26 cellular contexts compared by ENCODE assay signal in genomic region chr11:41784513-41785335, GRCh38.
DNase-seq lines count a peak whose midpoint lies in the region; ATAC-seq and TF ChIP-seq lines count a peak whose summit lies in the region.
"Had no signal": no experiment of that assay in that cellular context is flagged by ENCODE, and none has a peak within 500 bp of the region (broad histone marks: within the 10 kb centered on the region; RNA-seq: fewer than 3 reads in every experiment).

No MANE protein-coding gene starts in this region.

- intact Hi-C loops in PC-9 (cut with micrococcal nuclease; ENCODE audit: unreplicated experiment), result no loop called here

- H3K27ac ChIP-seq in GM23338 (ENCODE audit: low read depth) (no peak overlapping the region), PC-9 (peak overlapping the region; percentile 45), trophoblast cell (ENCODE audit: low read depth, low read length) (no peak overlapping the region)
- H3K27ac ChIP-seq: parathyroid adenoma, SJCRH30, tibial nerve had no signal

- H3K27me3 ChIP-seq in GM23338 (ENCODE audit: insufficient read depth) (no peaks in the 10 kb centered on the region), PC-9 (ENCODE audit: insufficient read depth, low read depth) (no peaks in the 10 kb centered on the region), trophoblast cell (ENCODE audit: insufficient read depth, low read length) (no peaks in the 10 kb centered on the region)
- H3K27me3 ChIP-seq: SJCRH30, tibial nerve had no signal

- H2BK5ac ChIP-seq in trophoblast cell (ENCODE audit: low read depth, low read length, poor library complexity), result no peak overlapping the region

- no peak overlapping the region for H3K23ac ChIP-seq in trophoblast cell (ENCODE audit: low read length)

- no peak overlapping the region for H3K4ac ChIP-seq in trophoblast cell (ENCODE audit: low read depth, low read length)

- H3K79me2 ChIP-seq in GM23338 (replicated peaks; ENCODE audit: insufficient read depth), result no peaks in the 10 kb centered on the region
- H3K79me2 ChIP-seq in PC-9 (ENCODE audit: low read depth), result no peaks in the 10 kb centered on the region
- H3K79me2 ChIP-seq in trophoblast cell (ENCODE audit: control insufficient read depth, insufficient read depth, low read length, poor library complexity), result no peaks in the 10 kb centered on the region
- H3K79me2 ChIP-seq: parathyroid adenoma had no signal

- CTCF ChIA-PET in PC-9 (lab: Charles Lee), result interaction anchor here (0.6 kb wide), 2 partner anchors 50 to 170 kb away, joined by 3 to 4 read pairs; no protein-coding TSS in a partner anchor

- no peaks in the 10 kb centered on the region for H4K20me1 ChIP-seq in GM23338 (replicated peaks; ENCODE audit: insufficient read depth)
- H4K20me1 ChIP-seq in PC-9 (ENCODE audit: insufficient read depth), result no peaks in the 10 kb centered on the region

- H3K4me2 ChIP-seq in GM23338 (no peak overlapping the region), PC-9 (peak overlapping the region; percentile 27; the same call in 1 of the 2 replicates), trophoblast cell (ENCODE audit: low read length) (no peak overlapping the region)

- H3K4me1 ChIP-seq in GM23338 (ENCODE audit: insufficient read depth), result peaks cover 11% of the 10 kb centered on the region; the same call in 1 of the 2 replicates
- peaks cover 23% of the 10 kb centered on the region for H3K4me1 ChIP-seq in PC-9 (replicated peaks; ENCODE audit: insufficient read depth)
- peaks cover 0 to 4% of the 10 kb centered on the region in 2 experiments for H3K4me1 ChIP-seq in trophoblast cell (ENCODE audit: control insufficient read depth in 1 of 2, insufficient read depth in 2 of 2, low read length in 2 of 2)
- H3K4me1 ChIP-seq: parathyroid adenoma, SJCRH30, tibial nerve had no signal

- peaks cover 3% of the 10 kb centered on the region; the same call in 1 of the 3 replicates for H3K4me1 Mint-ChIP-seq in GM23338
- H3K4me1 Mint-ChIP-seq in nephron progenitor cell, result peaks cover 26% of the 10 kb centered on the region
- H3K4me1 Mint-ChIP-seq: naive thymus-derived CD4-positive, alpha-beta T cell had no signal

- H3F3A ChIP-seq in GM23338 (replicated peaks; ENCODE audit: low read depth), result no peaks in the 10 kb centered on the region
- H3F3A ChIP-seq in PC-9 (ENCODE audit: insufficient read depth, low read depth), result peaks cover 11% of the 10 kb centered on the region; the same call in 1 of the 2 replicates

- H3K4me3 ChIP-seq in GM23338 (no peak overlapping the region), PC-9 (no peak overlapping the region), epithelial cell of esophagus (ENCODE audit: low read length) (no peak overlapping the region), trophoblast cell (ENCODE audit: low read depth, low read length) (no peak overlapping the region)
- H3K4me3 ChIP-seq: lung, SJCRH30, tibial nerve had no signal

- H4K91ac ChIP-seq in trophoblast cell (ENCODE audit: low read depth, low read length), result no peak overlapping the region

- DNase-seq in GM23338 (ENCODE audit: low spot score) (no peak), PC-9 (peak; percentile 19 to 86), epithelial cell of esophagus (ENCODE audit: low read depth) (peak; percentile 93), trophoblast cell (no peak), HUDEP-2 (lab: John Stamatoyannopoulos, UW; ENCODE audit: unreplicated experiment in 76 of 76) (no peak), KG1 (lab: John Stamatoyannopoulos, UW) (no peak), nephron progenitor cell (no peak)
- DNase-seq: activated CD4-positive, alpha-beta T cell treated with anti-CD3 and anti-CD28 coated beads, Interleukin-2, amount 50 U/mL, for 48 hours; activated naive CD4-positive, alpha-beta T cell; activated T-cell treated with anti-CD3 and anti-CD28 coated beads, Interleukin-2, amount 50 U/mL, for 1 hour; amygdala; cerebellar nuclear complex; effector memory CD8-positive, alpha-beta T cell; H7; naive thymus-derived CD4-positive, alpha-beta T cell; NCI-H1048; NCI-H2081; NCI-H510A; SJCRH30; T-helper 2 cell had no signal

- H3K9me3 ChIP-seq in PC-9 (ENCODE audit: insufficient read depth, low read depth) (peaks cover 5% of the 10 kb centered on the region; the same call in 1 of the 2 replicates), trophoblast cell (ENCODE audit: insufficient read depth, low read depth, low read length) (no peaks in the 10 kb centered on the region)
- H3K9me3 ChIP-seq: SJCRH30 had no signal

- no peak for TF ChIP-seq CTCF in GM23338 (conservative IDR thresholded peaks at IDR 0.05; ENCODE audit: low read depth in 2 of 2)
- TF ChIP-seq CTCF in PC-9 (conservative IDR thresholded peaks at IDR 0.05), result no peak
- TF ChIP-seq CTCF in epithelial cell of esophagus (IDR thresholded peaks at IDR 0.05; ENCODE audit: insufficient read depth, low read depth, low read length, missing control alignments), result no peak
- no peak for TF ChIP-seq CTCF in nephron progenitor cell (IDR thresholded peaks at IDR 0.05)

- H4K8ac ChIP-seq in trophoblast cell (ENCODE audit: low read depth, low read length), result no peak overlapping the region

- H3K27ac Mint-ChIP-seq in GM23338, result no peak overlapping the region
- H3K27ac Mint-ChIP-seq in nephron progenitor cell, result no peak overlapping the region
- H3K27ac Mint-ChIP-seq: effector memory CD8-positive, alpha-beta T cell; naive thymus-derived CD4-positive, alpha-beta T cell; stimulated activated naive CD8-positive, alpha-beta T cell treated with anti-CD3 and anti-CD28 coated beads, Interleukin-15, Interleukin-2, amounts not matched to agents 100 ng/mL and 50 ng/mL, for 24 hours; WTC11 had no signal

- no TSS peak for BruUV-seq in PC-9 (replicated peaks; lab: Mats Ljungman, UMichigan)

- H3K36me3 Mint-ChIP-seq in GM23338 (ENCODE audit: low read depth) (peaks cover 10% of the 10 kb centered on the region), nephron progenitor cell (ENCODE audit: low read depth) (no peaks in the 10 kb centered on the region)
- H3K36me3 Mint-ChIP-seq: naive thymus-derived CD4-positive, alpha-beta T cell had no signal

- WGBS in trophoblast cell (ENCODE audit: extremely low coverage, insufficient coverage, insufficient read length), result no CpG with 5 or more reads among the region's 3 CpGs

- H3K4me3 Mint-ChIP-seq in GM23338, result no peak overlapping the region
- no peak overlapping the region for H3K4me3 Mint-ChIP-seq in nephron progenitor cell
- H3K4me3 Mint-ChIP-seq: effector memory CD8-positive, alpha-beta T cell; naive thymus-derived CD4-positive, alpha-beta T cell; stimulated activated naive CD8-positive, alpha-beta T cell treated with anti-CD3 and anti-CD28 coated beads, Interleukin-15, Interleukin-2, amounts not matched to agents 100 ng/mL and 50 ng/mL, for 24 hours; WTC11 had no signal

- no peak overlapping the region for H3K14ac ChIP-seq in trophoblast cell (ENCODE audit: low read length)

- H2AFZ ChIP-seq in GM23338, result 0 out of 2 replicates have a peak overlapping the region, but pooled peaks have one; percentile 7
- no peak overlapping the region for H2AFZ ChIP-seq in PC-9
- no peak overlapping the region for H2AFZ ChIP-seq in trophoblast cell (ENCODE audit: insufficient read depth, low read length, poor library complexity)
- H2AFZ ChIP-seq: parathyroid adenoma had no signal

- POLR2A ChIA-PET in PC-9 (lab: Charles Lee; ENCODE audit: unreplicated experiment), result no interaction called here

- H2AK5ac ChIP-seq in trophoblast cell (ENCODE audit: low read length), result no peak overlapping the region

- H3K36me3 ChIP-seq in GM23338 (ENCODE audit: insufficient read depth) (no peaks in the 10 kb centered on the region), PC-9 (ENCODE audit: low read depth) (no peaks in the 10 kb centered on the region), trophoblast cell (ENCODE audit: control insufficient read depth in 1 of 2, insufficient read depth in 2 of 2, low read length in 2 of 2) (no peaks in the 10 kb centered on the region)
- H3K36me3 ChIP-seq: SJCRH30, tibial nerve had no signal

- peak overlapping the region; percentile 22 for H2BK120ac ChIP-seq in trophoblast cell (ENCODE audit: insufficient read depth, low read length, poor library complexity)

- ATAC-seq in GM23338, result no peak
- no peak for ATAC-seq in HG03439 (IDR thresholded peaks at IDR 0.05; ENCODE audit: unreplicated experiment)
- ATAC-seq: effector memory CD8-positive, alpha-beta T cell; naive thymus-derived CD4-positive, alpha-beta T cell; WTC11 had no signal

- peaks cover 31% of the 10 kb centered on the region for H3K9me3 Mint-ChIP-seq in GM23338
- peaks cover 17% of the 10 kb centered on the region for H3K9me3 Mint-ChIP-seq in nephron progenitor cell

- H3K27me3 Mint-ChIP-seq in GM23338 (ENCODE audit: insufficient read depth, low read depth, poor library complexity) (peaks cover 2% of the 10 kb centered on the region), nephron progenitor cell (ENCODE audit: low read depth, poor library complexity) (peaks cover 9% of the 10 kb centered on the region)
- H3K27me3 Mint-ChIP-seq: effector memory CD8-positive, alpha-beta T cell; naive thymus-derived CD4-positive, alpha-beta T cell; stimulated activated naive CD8-positive, alpha-beta T cell treated with anti-CD3 and anti-CD28 coated beads, Interleukin-15, Interleukin-2, amounts not matched to agents 100 ng/mL and 50 ng/mL, for 24 hours had no signal

- no peak overlapping the region for H2BK12ac ChIP-seq in trophoblast cell (ENCODE audit: low read length)

- H3K79me1 ChIP-seq in trophoblast cell (ENCODE audit: low read length), result no peaks in the 10 kb centered on the region

- no peak overlapping the region for H4K12ac ChIP-seq in trophoblast cell (ENCODE audit: low read depth, low read length)

- H3K18ac ChIP-seq in trophoblast cell (ENCODE audit: low read length), result no peak overlapping the region

- H3K9me2 ChIP-seq in GM23338 (ENCODE audit: insufficient read depth), result 0 out of 2 replicates have a peak, but pooled peaks cover 11% of the 10 kb centered on the region
- H3K9me2 ChIP-seq in PC-9 (ENCODE audit: insufficient read depth), result no peaks in the 10 kb centered on the region

- no peak overlapping the region for H3K9ac ChIP-seq in trophoblast cell (ENCODE audit: low read length)
- H3K9ac ChIP-seq: parathyroid adenoma had no signal

TF ChIP-seq in GM23338, 12 proteins besides CTCF, POLR2A, EP300 and RAD21 (continues in another document):
- TF ChIP-seq ZNF114 (CRISPR knock-in tag; IDR thresholded peaks at IDR 0.05) (no peak), NANOG (IDR thresholded peaks at IDR 0.05; ENCODE audit: borderline replicate concordance) (no peak)

Comparison
In these comparisons a context has a peak if more than half of its experiments do, and no peak if none do; other contexts are left out.
1. DNase-seq: peak in PC-9 (2 of 2) and epithelial cell of esophagus (single experiment); none in GM23338 (single experiment), trophoblast cell (0 of 2), HUDEP-2 (0 of 76), KG1 (single experiment) and nephron progenitor cell (single experiment).